16 cellular contexts compared by ENCODE assay signal in the genomic region with DNA sequence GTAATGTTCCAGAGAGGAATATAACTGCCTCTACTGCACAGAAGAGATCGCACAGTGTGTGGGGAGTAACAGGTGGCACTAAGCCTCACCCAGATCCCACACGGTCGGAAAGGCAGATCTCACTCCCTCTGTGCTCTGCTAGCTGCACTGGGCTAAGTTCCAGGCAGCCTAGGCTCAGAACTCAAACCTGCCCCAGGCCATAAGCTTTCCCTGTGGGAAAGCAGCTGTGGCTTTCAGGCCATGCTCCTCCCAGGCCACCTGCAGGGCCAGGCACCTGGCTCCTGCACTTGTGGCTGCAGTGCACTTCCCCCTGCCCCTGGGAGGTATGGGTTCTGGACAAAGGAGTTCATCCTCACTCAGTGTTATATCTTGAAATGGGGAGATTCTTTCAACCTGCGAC. TPM values are rescaled to one million over a fixed set of nuclear protein-coding genes. Genes with fewer than 3 reads are reported as not detected.
A peak's percentile ranks its signal among the peaks of the same experiment; 100 is the strongest.
DNase-seq lines count a peak whose midpoint lies in the region; ATAC-seq lines count a peak whose summit lies in the region.
"Had no signal": no experiment of that assay in that cellular context is flagged by ENCODE, and none has a peak within 500 bp of the region (broad histone marks: within the 10 kb centered on the region; RNA-seq: fewer than 3 reads in every experiment).

No MANE protein-coding gene starts in this region.

- H3K27ac ChIP-seq in iPS DF 6.9 (ENCODE audit: low read length) = no peak overlapping the region
- H3K27ac ChIP-seq: SJSA1, VCaP had no signal

- H3K4me1 ChIP-seq in iPS DF 6.9 (ENCODE audit: control insufficient read depth, insufficient read depth, low read length) = no peaks in the 10 kb centered on the region
- H3K4me1 ChIP-seq: SJSA1 had no signal

- WGBS in iPS DF 6.9 (ENCODE audit: insufficient coverage, insufficient read length) = no CpG with 5 or more reads among the region's 4 CpGs

- POLR2A ChIA-PET in T-cell (lab: Charles Lee) = no interaction called here
- POLR2A ChIA-PET in activated CD4-positive, alpha-beta memory T cell treated with anti-CD3 and anti-CD28 coated beads, Interleukin-2, amount 10 ng/mL, durations not matched to agents 7 days and 5 days (lab: Charles Lee) = no interaction called here

- no peak overlapping the region for H3K27ac Mint-ChIP-seq in T-helper 2 cell treated with Interferon-gamma antibody and Interleukin-4, amounts not matched to agents 5 μg/mL and 100 μg/mL, for 36 hours
- no peak overlapping the region for H3K27ac Mint-ChIP-seq in T-cell
- no peak overlapping the region for H3K27ac Mint-ChIP-seq in activated CD4-positive, alpha-beta memory T cell treated with anti-CD3 and anti-CD28 coated beads, Interleukin-2, amount 10 ng/mL, durations not matched to agents 7 days and 5 days
- H3K27ac Mint-ChIP-seq: activated T-cell treated with anti-CD3 and anti-CD28 coated beads, Interleukin-2, amount 50 U/mL, for 24 hours; IgD-negative memory B cell; stimulated activated naive CD8-positive, alpha-beta T cell treated with anti-CD3 and anti-CD28 coated beads, Interleukin-15, Interleukin-2, amounts not matched to agents 100 ng/mL and 50 ng/mL, for 24 hours had no signal

- H3K27me3 ChIP-seq in iPS DF 6.9 (ENCODE audit: control insufficient read depth, insufficient read depth, low read length) = no peaks in the 10 kb centered on the region
- H3K27me3 ChIP-seq: SJSA1 had no signal

- H3K4me3 Mint-ChIP-seq in T-helper 2 cell treated with Interferon-gamma antibody and Interleukin-4, amounts not matched to agents 5 μg/mL and 100 μg/mL, for 36 hours = no peak overlapping the region
- no peak overlapping the region for H3K4me3 Mint-ChIP-seq in T-cell
- H3K4me3 Mint-ChIP-seq in activated CD4-positive, alpha-beta memory T cell treated with anti-CD3 and anti-CD28 coated beads, Interleukin-2, amount 10 ng/mL, durations not matched to agents 7 days and 5 days = no peak overlapping the region
- H3K4me3 Mint-ChIP-seq: activated T-cell treated with anti-CD3 and anti-CD28 coated beads, Interleukin-2, amount 50 U/mL, for 24 hours; IgD-negative memory B cell; stimulated activated naive CD8-positive, alpha-beta T cell treated with anti-CD3 and anti-CD28 coated beads, Interleukin-15, Interleukin-2, amounts not matched to agents 100 ng/mL and 50 ng/mL, for 24 hours had no signal

- H3K36me3 Mint-ChIP-seq in T-helper 2 cell treated with Interferon-gamma antibody and Interleukin-4, amounts not matched to agents 5 μg/mL and 100 μg/mL, for 36 hours (ENCODE audit: low read depth) = peaks cover 55% of the 10 kb centered on the region
- H3K36me3 Mint-ChIP-seq in T-cell = peaks cover 73% of the 10 kb centered on the region
- peaks cover 56% of the 10 kb centered on the region for H3K36me3 Mint-ChIP-seq in activated CD4-positive, alpha-beta memory T cell treated with anti-CD3 and anti-CD28 coated beads, Interleukin-2, amount 10 ng/mL, durations not matched to agents 7 days and 5 days (ENCODE audit: low read depth)

- H3K9me3 ChIP-seq in iPS DF 6.9 (ENCODE audit: control insufficient read depth, insufficient read depth, low read length) = no peaks in the 10 kb centered on the region

- H3K4me3 ChIP-seq in iPS DF 6.9 (ENCODE audit: low read length) = no peak overlapping the region
- H3K4me3 ChIP-seq: SJSA1 had no signal

- CTCF ChIA-PET in T-cell (lab: Charles Lee) = no interaction called here
- CTCF ChIA-PET in activated CD4-positive, alpha-beta memory T cell treated with anti-CD3 and anti-CD28 coated beads, Interleukin-2, amount 10 ng/mL, durations not matched to agents 7 days and 5 days (lab: Charles Lee) = no interaction called here

- H3K27me3 Mint-ChIP-seq in T-helper 2 cell treated with Interferon-gamma antibody and Interleukin-4, amounts not matched to agents 5 μg/mL and 100 μg/mL, for 36 hours (ENCODE audit: low read depth) = no peaks in the 10 kb centered on the region
- no peaks in the 10 kb centered on the region for H3K27me3 Mint-ChIP-seq in T-cell
- no peaks in the 10 kb centered on the region for H3K27me3 Mint-ChIP-seq in activated CD4-positive, alpha-beta memory T cell treated with anti-CD3 and anti-CD28 coated beads, Interleukin-2, amount 10 ng/mL, durations not matched to agents 7 days and 5 days
- H3K27me3 Mint-ChIP-seq: activated T-cell treated with anti-CD3 and anti-CD28 coated beads, Interleukin-2, amount 50 U/mL, for 24 hours; IgD-negative memory B cell; stimulated activated naive CD8-positive, alpha-beta T cell treated with anti-CD3 and anti-CD28 coated beads, Interleukin-15, Interleukin-2, amounts not matched to agents 100 ng/mL and 50 ng/mL, for 24 hours had no signal

- H3K4me1 Mint-ChIP-seq in T-helper 2 cell treated with Interferon-gamma antibody and Interleukin-4, amounts not matched to agents 5 μg/mL and 100 μg/mL, for 36 hours (ENCODE audit: low read depth) = peaks cover 5% of the 10 kb centered on the region
- peaks cover 26 to 29% (median 27%) of the 10 kb centered on the region in 3 donors for H3K4me1 Mint-ChIP-seq in T-cell
- peaks cover 3% of the 10 kb centered on the region for H3K4me1 Mint-ChIP-seq in activated CD4-positive, alpha-beta memory T cell treated with anti-CD3 and anti-CD28 coated beads, Interleukin-2, amount 10 ng/mL, durations not matched to agents 7 days and 5 days

- peak; percentile 97 for DNase-seq in DMS 273 (lab: John Stamatoyannopoulos, UW; ENCODE audit: unreplicated experiment)
- peak; percentile 60 for DNase-seq in M059J (ENCODE audit: low read depth)
- peak; percentile 96 for DNase-seq in NCI-H69 (lab: John Stamatoyannopoulos, UW)
- peak; percentile 47 for DNase-seq in iPS DF 6.9 (ENCODE audit: low read depth, low spot score)
- no peak for DNase-seq in T-helper 2 cell treated with Interferon-gamma antibody and Interleukin-4, amounts not matched to agents 5 μg/mL and 100 μg/mL, for 36 hours (ENCODE audit: low spot score)
- no peak for DNase-seq in T-cell
- no peak for DNase-seq in activated CD4-positive, alpha-beta memory T cell treated with anti-CD3 and anti-CD28 coated beads, Interleukin-2, amount 10 ng/mL, durations not matched to agents 7 days and 5 days
- no peak for DNase-seq in HK-2 (ENCODE audit: unreplicated experiment)
- DNase-seq: activated T-cell treated with anti-CD3 and anti-CD28 coated beads, Interleukin-2, amount 50 U/mL, for 24 hours; AML-193; kidney glomerular epithelial cell; stimulated activated CD4-positive, alpha-beta T cell treated with anti-CD3 and anti-CD28 coated beads, Interleukin-2, amount 100 ng/mL, for 48 hours had no signal

- ATAC-seq in T-cell (replicated peaks in 1 of 4) = no peak

- peaks cover 23% of the 10 kb centered on the region for H3K9me3 Mint-ChIP-seq in T-helper 2 cell treated with Interferon-gamma antibody and Interleukin-4, amounts not matched to agents 5 μg/mL and 100 μg/mL, for 36 hours
- peaks cover 7 to 27% (median 12%) of the 10 kb centered on the region in 3 donors for H3K9me3 Mint-ChIP-seq in T-cell
- peaks cover 19% of the 10 kb centered on the region for H3K9me3 Mint-ChIP-seq in activated CD4-positive, alpha-beta memory T cell treated with anti-CD3 and anti-CD28 coated beads, Interleukin-2, amount 10 ng/mL, durations not matched to agents 7 days and 5 days

- H3K36me3 ChIP-seq in iPS DF 6.9 (ENCODE audit: control insufficient read depth, insufficient read depth, low read length) = no peaks in the 10 kb centered on the region

RNA-seq across cellular contexts. Expression of gene PCCB, which starts 27.5 kb away (rescaled TPM):
- total RNA-seq in M059J (2014; rRNA removed; shearing (Covaris generic)) = 67.3 and 68.9 TPM in 2 replicates
- 10 to 100 TPM; 13.8 to 19.3 (median 16.1) TPM for total RNA-seq in T-cell
- 10 to 100 TPM; 24.7 to 26.9 TPM for total RNA-seq in activated CD4-positive, alpha-beta memory T cell treated with anti-CD3 and anti-CD28 coated beads, Interleukin-2, amount 10 ng/mL, durations not matched to agents 7 days and 5 days

Comparison
In these comparisons a context has a peak if more than half of its experiments do, and no peak if none do; other contexts are left out.
1. DNase-seq: peak in DMS 273 (single experiment), M059J (single experiment), NCI-H69 (single experiment) and iPS DF 6.9 (single experiment); none in T-helper 2 cell treated with Interferon-gamma antibody and Interleukin-4, amounts not matched to agents 5 μg/mL and 100 μg/mL, for 36 hours (single experiment), T-cell (0 of 34), activated CD4-positive, alpha-beta memory T cell treated with anti-CD3 and anti-CD28 coated beads, Interleukin-2, amount 10 ng/mL, durations not matched to agents 7 days and 5 days (single experiment) and HK-2 (single experiment).